ENCODE assay signal across 23 cellular contexts in the genomic region with DNA sequence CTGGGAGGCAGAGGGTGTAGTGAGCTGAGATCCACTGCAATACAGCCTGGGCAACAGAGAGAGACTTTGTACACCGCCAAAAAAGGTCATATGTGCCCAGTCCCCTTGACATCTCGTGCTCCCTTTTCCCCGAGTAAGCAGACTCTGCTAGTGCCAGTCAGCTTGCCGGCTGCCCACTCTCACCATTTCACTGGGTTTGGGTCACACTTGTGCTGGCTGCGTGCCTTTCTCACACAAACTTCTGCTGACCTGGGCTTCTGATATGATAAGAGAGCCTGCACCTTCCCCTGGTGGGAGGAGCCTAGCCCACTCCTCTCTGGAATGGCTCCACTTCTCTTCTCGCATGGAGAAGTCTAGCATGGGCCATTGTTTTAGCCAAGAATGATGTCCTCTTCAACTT.
"Had no signal": no experiment of that assay in that cellular context is flagged by ENCODE, and none has a peak within 500 bp of the region (broad histone marks: within the 10 kb centered on the region; RNA-seq: fewer than 3 reads in every experiment).

No MANE protein-coding gene starts in this region.

- H3K36me3 ChIP-seq: spleen had no signal

- H3K4me3 Mint-ChIP-seq: endodermal cell; naive B cell; nephron; stimulated activated naive B cell treated with anti-CD40 and anti-IgM and Interleukin-4, amounts not matched to agents 10 μg/mL and 1 μg/mL and 100 μg/mL, for 72 hours; stimulated activated naive CD8-positive, alpha-beta T cell treated with anti-CD3 and anti-CD28 coated beads, Interleukin-15, amount 100 ng/mL, for 72 hours; type B pancreatic cell had no signal

- H3K4me1 ChIP-seq: testis had no signal

- ATAC-seq: left colon; left ventricle myocardium superior; sciatic nerve; stimulated activated naive B cell treated with anti-CD40 and anti-IgM and Interleukin-4, amounts not matched to agents 10 μg/mL and 1 μg/mL and 100 μg/mL, for 72 hours; stimulated activated naive CD8-positive, alpha-beta T cell treated with anti-CD3 and anti-CD28 coated beads, Interleukin-15, amount 100 ng/mL, for 72 hours had no signal

- H3K9me3 ChIP-seq: testis had no signal

- H3K36me3 Mint-ChIP-seq: type B pancreatic cell had no signal

- H3K4me1 Mint-ChIP-seq: endodermal cell had no signal

- H3K27me3 Mint-ChIP-seq: stimulated activated naive CD8-positive, alpha-beta T cell treated with anti-CD3 and anti-CD28 coated beads, Interleukin-15, amount 100 ng/mL, for 72 hours; type B pancreatic cell had no signal

- H3K27me3 ChIP-seq: foreskin keratinocyte, hepatocyte, spleen, testis had no signal

- H3K4me3 ChIP-seq: coronary artery, hepatocyte, lung, spleen, testis had no signal

- H3K9me3 Mint-ChIP-seq: endodermal cell, type B pancreatic cell had no signal

- H3K27ac ChIP-seq: coronary artery, hepatocyte, spleen, testis had no signal

- DNase-seq: effector CD4-positive, alpha-beta T cell; endodermal cell; erythroblast; foreskin keratinocyte; head of caudate nucleus; left colon; left ventricle myocardium superior; mesenchymal stem cell; midbrain; naive B cell; spleen; stimulated activated CD4-positive, alpha-beta T cell treated with anti-CD3 and anti-CD28 coated beads, Interleukin-15, amount 100 ng/mL, for 24 hours; stimulated activated CD4-positive, alpha-beta T cell treated with anti-CD3 and anti-CD28 coated beads, Interleukin-2, amount 100 ng/mL, for 24 hours; stimulated activated CD4-positive, alpha-beta T cell treated with anti-CD3 and anti-CD28 coated beads, Interleukin-4, amount 100 ng/mL, for 4 hours; stimulated activated naive B cell treated with anti-CD40 and anti-IgM and Interleukin-4, amounts not matched to agents 10 μg/mL and 1 μg/mL and 100 μg/mL, for 72 hours; stimulated activated naive CD8-positive, alpha-beta T cell treated with anti-CD3 and anti-CD28 coated beads, Interleukin-15, amount 100 ng/mL, for 72 hours; testis had no signal

- H3K27ac Mint-ChIP-seq: endodermal cell; naive B cell; nephron; stimulated activated naive B cell treated with anti-CD40 and anti-IgM and Interleukin-4, amounts not matched to agents 10 μg/mL and 1 μg/mL and 100 μg/mL, for 72 hours; stimulated activated naive CD8-positive, alpha-beta T cell treated with anti-CD3 and anti-CD28 coated beads, Interleukin-15, amount 100 ng/mL, for 72 hours; type B pancreatic cell had no signal
